Comparison of ENCODE assay signal across 26 cellular contexts in genomic region chr14:89391556-89391955, GRCh38.
"Had no signal": no experiment of that assay in that cellular context is flagged by ENCODE, and none has a peak within 500 bp of the region (broad histone marks: within the 10 kb centered on the region; RNA-seq: fewer than 3 reads in every experiment).

No MANE protein-coding gene starts in this region.

- DNase-seq: activated CD4-positive, alpha-beta T cell treated with anti-CD3 and anti-CD28 coated beads for 4 hours; activated CD4-positive, alpha-beta T cell treated with anti-CD3 and anti-CD28 coated beads, Interleukin-2, amount 50 U/mL, for 4 hours; activated naive CD4-positive, alpha-beta T cell treated with anti-CD3 and anti-CD28 coated beads for 36 hours; activated naive CD8-positive, alpha-beta T cell treated with anti-CD3 and anti-CD28 coated beads for 36 hours; activated T-cell treated with anti-CD3 and anti-CD28 coated beads for 4 hours; activated T-cell treated with anti-CD3 and anti-CD28 coated beads, Interleukin-2, amount 50 U/mL, for 72 hours; caudate nucleus; cortex of kidney; effector memory CD8-positive, alpha-beta T cell; erythroblast; heart right ventricle; kidney glomerular epithelial cell; left lung; mesendoderm; mucosa of descending colon; stimulated activated CD4-positive, alpha-beta T cell treated with anti-CD3 and anti-CD28 coated beads, Interleukin-15, amount 100 ng/mL, for 24 hours; stimulated activated CD4-positive, alpha-beta T cell treated with anti-CD3 and anti-CD28 coated beads, Interleukin-2, amount 100 ng/mL, for 24 hours; stimulated activated naive B cell treated with anti-CD40 and anti-IgM and Interleukin-4, amounts not matched to agents 10 μg/mL and 1 μg/mL and 100 μg/mL, for 72 hours; stomach; T-helper 1 cell; thyroid gland; upper lobe of left lung had no signal

- H3K27me3 Mint-ChIP-seq: activated naive CD8-positive, alpha-beta T cell treated with anti-CD3 and anti-CD28 coated beads for 36 hours; effector memory CD8-positive, alpha-beta T cell; natural killer cell treated with Interleukin-12 subunit alpha and Interleukin-12 subunit beta and Interleukin-15 and Interleukin-18, amount 100 ng/mL, for 72 hours; stimulated activated naive B cell treated with anti-CD40 and anti-IgM and Interleukin-4, amounts not matched to agents 10 μg/mL and 1 μg/mL and 100 μg/mL, for 72 hours had no signal

- H3K36me3 ChIP-seq: heart right ventricle, left lung, thyroid gland, upper lobe of left lung, vagina had no signal

- ATAC-seq: activated T-cell treated with anti-CD3 and anti-CD28 coated beads, Interleukin-2, amount 50 U/mL, for 72 hours; effector memory CD8-positive, alpha-beta T cell; left lung; mucosa of descending colon; natural killer cell treated with Interleukin-12 subunit alpha and Interleukin-12 subunit beta and Interleukin-15 and Interleukin-18, amount 100 ng/mL, for 72 hours; right cardiac atrium; stimulated activated naive B cell treated with anti-CD40 and anti-IgM and Interleukin-4, amounts not matched to agents 10 μg/mL and 1 μg/mL and 100 μg/mL, for 72 hours had no signal

- H3K4me3 Mint-ChIP-seq: activated naive CD4-positive, alpha-beta T cell treated with anti-CD3 and anti-CD28 coated beads for 36 hours; activated naive CD8-positive, alpha-beta T cell treated with anti-CD3 and anti-CD28 coated beads for 36 hours; activated T-cell treated with anti-CD3 and anti-CD28 coated beads, Interleukin-2, amount 50 U/mL, for 72 hours; effector memory CD8-positive, alpha-beta T cell; natural killer cell treated with Interleukin-12 subunit alpha and Interleukin-12 subunit beta and Interleukin-15 and Interleukin-18, amount 100 ng/mL, for 72 hours; stimulated activated naive B cell treated with anti-CD40 and anti-IgM and Interleukin-4, amounts not matched to agents 10 μg/mL and 1 μg/mL and 100 μg/mL, for 72 hours had no signal

- H3K27ac ChIP-seq: left lung, stomach, thyroid gland, upper lobe of left lung, vagina had no signal

- H3K27me3 ChIP-seq: heart right ventricle, left lung, stomach, thyroid gland, upper lobe of left lung, vagina had no signal

- H3K9me3 ChIP-seq: heart right ventricle, left lung, mucosa of descending colon, stomach, thyroid gland, upper lobe of left lung, vagina had no signal

- H3K9me3 Mint-ChIP-seq: activated naive CD4-positive, alpha-beta T cell treated with anti-CD3 and anti-CD28 coated beads for 36 hours; activated naive CD8-positive, alpha-beta T cell treated with anti-CD3 and anti-CD28 coated beads for 36 hours; activated T-cell treated with anti-CD3 and anti-CD28 coated beads, Interleukin-2, amount 50 U/mL, for 72 hours; effector memory CD8-positive, alpha-beta T cell; natural killer cell treated with Interleukin-12 subunit alpha and Interleukin-12 subunit beta and Interleukin-15 and Interleukin-18, amount 100 ng/mL, for 72 hours had no signal

- H3K27ac Mint-ChIP-seq: activated naive CD4-positive, alpha-beta T cell treated with anti-CD3 and anti-CD28 coated beads for 36 hours; activated naive CD8-positive, alpha-beta T cell treated with anti-CD3 and anti-CD28 coated beads for 36 hours; activated T-cell treated with anti-CD3 and anti-CD28 coated beads, Interleukin-2, amount 50 U/mL, for 72 hours; natural killer cell treated with Interleukin-12 subunit alpha and Interleukin-12 subunit beta and Interleukin-15 and Interleukin-18, amount 100 ng/mL, for 72 hours had no signal

- H3K4me3 ChIP-seq: heart right ventricle, left lung, lung, mucosa of descending colon, stomach, thyroid gland, upper lobe of left lung, vagina had no signal
